1 cellular context compared by ENCODE assay signal in the genomic region with DNA sequence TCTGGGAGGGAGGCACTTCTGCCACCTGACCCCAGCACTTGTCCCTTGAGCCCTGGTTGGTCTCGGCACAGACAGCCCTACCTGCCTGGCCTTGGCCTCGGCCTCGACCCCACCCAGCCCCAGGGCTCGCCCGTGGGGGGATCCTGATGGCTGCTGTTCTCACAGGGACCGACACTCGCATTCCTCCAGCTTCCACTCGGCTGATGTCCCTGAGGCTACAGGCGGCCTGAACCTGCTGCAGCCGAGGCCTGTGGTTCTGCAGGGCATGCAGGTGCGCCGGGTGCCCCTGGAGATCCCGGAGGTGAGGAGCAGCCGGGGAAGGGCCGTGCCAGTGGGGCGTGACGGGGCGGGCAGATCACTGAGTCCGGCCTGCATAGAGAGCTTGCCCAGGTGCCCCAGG.
TF ChIP-seq lines count a peak whose summit lies in the region.

No MANE protein-coding gene starts in this region.

TF ChIP-seq in HepG2, 621 proteins besides CTCF, POLR2A, EP300 and RAD21:
- 0 out of 2 replicates have a peak, but pooled peaks have one; percentile 19 for TF ChIP-seq SP2 (CRISPR knock-in tag; IDR thresholded peaks at IDR 0.05)
- TF ChIP-seq KDM5A (IDR thresholded peaks at IDR 0.05; ENCODE audit: borderline replicate concordance, low read length) = no peak
- peak; percentile 68 for TF ChIP-seq RBFOX2 (IDR thresholded peaks at IDR 0.05; ENCODE audit: low read depth, low read length)
- 0 out of 2 replicates have a peak, but pooled peaks have one; percentile 9 for TF ChIP-seq ZC3H13 (CRISPR knock-in tag; IDR thresholded peaks at IDR 0.05)
- TF ChIP-seq NFKB2 (CRISPR knock-in tag; IDR thresholded peaks at IDR 0.05; ENCODE audit: borderline replicate concordance) = no peak
- peak; percentile 92 for TF ChIP-seq AGO2 (optimal IDR thresholded peaks at IDR 0.05; ENCODE audit: low read depth, low read length)
- no peak for TF ChIP-seq PRMT3 (CRISPR knock-in tag; IDR thresholded peaks at IDR 0.05; ENCODE audit: borderline replicate concordance, low read depth)
